ENCODE assay signal across 8 cellular contexts in genomic region chr4:159446266-159446976, GRCh38.
A peak's percentile ranks its signal among the peaks of the same experiment; 100 is the strongest.
DNase-seq lines count a peak whose midpoint lies in the region; ATAC-seq, FAIRE-seq and TF ChIP-seq lines count a peak whose summit lies in the region.

No MANE protein-coding gene starts in this region.

- DNase-seq in CD4-positive, alpha-beta memory T cell, result peak in 4 of 5 donors; percentile 7 to 29 (median 12)
- DNase-seq in NCI-H146 treated with DMSO at 0.1 percent for 48 hours (lab: John Stamatoyannopoulos, UW; ENCODE audit: unreplicated experiment) (peak; percentile 8), T-helper 17 cell (no peak), endothelial cell of umbilical vein (ENCODE audit: low read depth, low spot score) (peak; percentile 76), mucosa of descending colon (peak in 2 of 3 donors; percentile 27 to 47)
- no peak for DNase-seq in activated effector memory CD4-positive, alpha-beta T cell treated with anti-CD3 and anti-CD28 coated beads, Interleukin-2, amount 50 U/mL, for 16 hours

- no peak for TF ChIP-seq POLR2A in endothelial cell of umbilical vein (IDR thresholded peaks at IDR 0.05; ENCODE audit: low read depth, low read length)

- H3K27me3 Mint-ChIP-seq in CD4-positive, alpha-beta memory T cell, result peaks cover 7 to 12% of the 10 kb centered on the region in 2 donors
- peaks cover 21% of the 10 kb centered on the region for H3K27me3 Mint-ChIP-seq in T-helper 17 cell

- intact Hi-C loops in CD4-positive, alpha-beta memory T cell (cut with micrococcal nuclease), result loop anchor here (2.0 to 5.0 kb wide), 2 partner anchors 1194 to 1454 kb away; no protein-coding TSS in a partner anchor
- intact Hi-C loops in endothelial cell of umbilical vein (cut with micrococcal nuclease) (loop anchor here (1.0 to 10.0 kb wide), 11 partner anchors 56 to 1192 kb away; partner anchors contain the start of gene ETFDH), mucosa of descending colon (cut with DNase I, micrococcal nuclease) (no loop called here)

- no peak overlapping the region for H3K4me3 Mint-ChIP-seq in CD4-positive, alpha-beta memory T cell
- H3K4me3 Mint-ChIP-seq in T-helper 17 cell, result no peak overlapping the region

- no peaks in the 10 kb centered on the region for H3K36me3 Mint-ChIP-seq in CD4-positive, alpha-beta memory T cell
- H3K36me3 Mint-ChIP-seq in T-helper 17 cell (ENCODE audit: low read depth), result no peaks in the 10 kb centered on the region

- no peak overlapping the region for H3K27ac ChIP-seq in CD4-positive, alpha-beta memory T cell (ENCODE audit: low read depth, low read length)
- no peak overlapping the region for H3K27ac ChIP-seq in endothelial cell of umbilical vein (ENCODE audit: insufficient read depth, low read depth, low read length)

- no peaks in the 10 kb centered on the region for H3K9me1 ChIP-seq in endothelial cell of umbilical vein (replicated peaks; ENCODE audit: control insufficient read depth, extremely low read depth, insufficient read depth, low read length)

- H3K9me3 ChIP-seq in CD4-positive, alpha-beta memory T cell (ENCODE audit: control insufficient read depth in 1 of 2, low read length in 2 of 2), result no peaks in the 10 kb centered on the region
- H3K9me3 ChIP-seq in T-helper 17 cell (ENCODE audit: control insufficient read depth, low read length, poor library complexity, severe bottlenecking) (no peaks in the 10 kb centered on the region), endothelial cell of umbilical vein (replicated peaks; ENCODE audit: control insufficient read depth, insufficient read depth, low read length) (no peaks in the 10 kb centered on the region), mucosa of descending colon (no peaks in the 10 kb centered on the region)

- peak; percentile 78 to 81 for TF ChIP-seq CTCF in endothelial cell of umbilical vein (IDR thresholded peaks at IDR 0.05; ENCODE audit: extremely low read depth in 1 of 2, insufficient read depth in 1 of 2, low read depth in 1 of 2, low read length in 2 of 2)
- TF ChIP-seq CTCF in mucosa of descending colon (IDR thresholded peaks at IDR 0.05), result peak; percentile 70

- no peaks in the 10 kb centered on the region for H3K79me2 ChIP-seq in endothelial cell of umbilical vein (ENCODE audit: control insufficient read depth, insufficient read depth, low read length)

- H2AFZ ChIP-seq in endothelial cell of umbilical vein (ENCODE audit: low read depth, low read length), result peak overlapping the region; percentile 57

- no peak overlapping the region for H3K4me3 ChIP-seq in CD4-positive, alpha-beta memory T cell (ENCODE audit: low read length in 2 of 2)
- H3K4me3 ChIP-seq in endothelial cell of umbilical vein (replicated peaks in 1 of 3; ENCODE audit: insufficient read depth in 1 of 3, low read depth in 1 of 3, low read length in 3 of 3), result no peak overlapping the region
- H3K4me3 ChIP-seq in mucosa of descending colon, result no peak overlapping the region

- BruUV-seq in endothelial cell of umbilical vein (replicated peaks; lab: Mats Ljungman, UMichigan), result no TSS peak

- no peaks in the 10 kb centered on the region for H3K36me3 ChIP-seq in CD4-positive, alpha-beta memory T cell (ENCODE audit: insufficient read depth, low read length)
- H3K36me3 ChIP-seq in endothelial cell of umbilical vein (ENCODE audit: control insufficient read depth in 2 of 2, extremely low read depth in 1 of 2, insufficient read depth in 2 of 2, low read length in 2 of 2) (no peaks in the 10 kb centered on the region), mucosa of descending colon (ENCODE audit: low read depth) (no peaks in the 10 kb centered on the region)

- POLR2A ChIA-PET in CD4-positive, alpha-beta memory T cell (lab: Charles Lee; ENCODE audit: partially characterized antibody), result no interaction called here
- POLR2A ChIA-PET in endothelial cell of umbilical vein (lab: Charles Lee), result no interaction called here

- ATAC-seq in GM18861 (IDR thresholded peaks at IDR 0.05; ENCODE audit: unreplicated experiment) (peak; percentile 100), HG02973 (IDR thresholded peaks at IDR 0.05; ENCODE audit: unreplicated experiment) (peak; percentile 100), T-helper 17 cell (peak; percentile 76), mucosa of descending colon (peak; percentile 94)

- no peaks in the 10 kb centered on the region for H3K27me3 ChIP-seq in CD4-positive, alpha-beta memory T cell (ENCODE audit: insufficient read depth, low read length)
- H3K27me3 ChIP-seq in endothelial cell of umbilical vein (ENCODE audit: control insufficient read depth in 2 of 2, insufficient read depth in 2 of 2, low read length in 2 of 2), result no peaks in the 10 kb centered on the region

- H3K9me3 Mint-ChIP-seq in CD4-positive, alpha-beta memory T cell, result no peaks in the 10 kb centered on the region

- dilution Hi-C loops in endothelial cell of umbilical vein (cut with MboI; ENCODE audit: extremely low pct_ligation_motif_present, low sequenced_read_pairs), result no loop called here

- no peak overlapping the region for H3K9ac ChIP-seq in endothelial cell of umbilical vein (replicated peaks; ENCODE audit: extremely low read depth, insufficient read depth, low read length)

- CTCF ChIA-PET in CD4-positive, alpha-beta memory T cell (lab: Charles Lee; ENCODE audit: partially characterized antibody), result no interaction called here
- CTCF ChIA-PET in endothelial cell of umbilical vein (lab: Charles Lee), result no interaction called here

- H3K4me1 ChIP-seq in CD4-positive, alpha-beta memory T cell (ENCODE audit: insufficient read depth, low read length), result no peaks in the 10 kb centered on the region
- no peaks in the 10 kb centered on the region for H3K4me1 ChIP-seq in endothelial cell of umbilical vein (ENCODE audit: control insufficient read depth, extremely low read depth, insufficient read depth, low read length)
- no peaks in the 10 kb centered on the region for H3K4me1 ChIP-seq in mucosa of descending colon (ENCODE audit: low read depth)

- no peaks in the 10 kb centered on the region for H4K20me1 ChIP-seq in endothelial cell of umbilical vein (replicated peaks; ENCODE audit: control insufficient read depth, extremely low read depth, insufficient read depth, low read length)

- no peak overlapping the region for H3K27ac Mint-ChIP-seq in CD4-positive, alpha-beta memory T cell
- H3K27ac Mint-ChIP-seq in T-helper 17 cell, result no peak overlapping the region

- peak; percentile 94 for FAIRE-seq in endothelial cell of umbilical vein (lab: Jason Lieb, UNC)

- no peaks in the 10 kb centered on the region for H3K4me1 Mint-ChIP-seq in CD4-positive, alpha-beta memory T cell
- no peaks in the 10 kb centered on the region for H3K4me1 Mint-ChIP-seq in T-helper 17 cell

- no peak overlapping the region for H3K4me2 ChIP-seq in endothelial cell of umbilical vein (ENCODE audit: insufficient read depth, low read length)

TF ChIP-seq in endothelial cell of umbilical vein, 7 proteins besides CTCF, POLR2A, EP300 and RAD21:
- TF ChIP-seq JUN (IDR thresholded peaks at IDR 0.05; ENCODE audit: borderline replicate concordance, insufficient read depth, insufficient read length, low read depth) (no peak), MYC (IDR thresholded peaks at IDR 0.05; ENCODE audit: low read depth, low read length) (no peak), MAX (IDR thresholded peaks at IDR 0.05; ENCODE audit: insufficient read depth, insufficient read length) (no peak), POLR2AphosphoS5 (IDR thresholded peaks at IDR 0.05; ENCODE audit: insufficient read depth, low read depth, low read length) (no peak), EZH2 (IDR thresholded peaks at IDR 0.05; ENCODE audit: borderline replicate concordance, low read depth, low read length, severe bottlenecking) (no peak), FOS (IDR thresholded peaks at IDR 0.05; ENCODE audit: borderline replicate concordance, insufficient read depth, low read length) (no peak), GATA2 (IDR thresholded peaks at IDR 0.05; ENCODE audit: insufficient read depth, insufficient read length, low read depth, low read length) (no peak)

Comparison
In these comparisons a context has a peak if more than half of its experiments do, and no peak if none do; other contexts are left out.
1. DNase-seq: peak in CD4-positive, alpha-beta memory T cell (4 of 5), NCI-H146 treated with DMSO at 0.1 percent for 48 hours (single experiment), endothelial cell of umbilical vein (single experiment) and mucosa of descending colon (2 of 3); none in T-helper 17 cell (0 of 3) and activated effector memory CD4-positive, alpha-beta T cell treated with anti-CD3 and anti-CD28 coated beads, Interleukin-2, amount 50 U/mL, for 16 hours (single experiment).
2. intact Hi-C loops: an anchor here in CD4-positive, alpha-beta memory T cell (2.0 to 5.0 kb wide) and endothelial cell of umbilical vein (1.0 to 10.0 kb wide); none called in mucosa of descending colon.
3. Peak in every context shown above with its lines, with median percentiles within 50 percentile points of each other: ATAC-seq.